In genomic region chr6:83183082-83183828, GRCh38 we compare ENCODE assay signal across 12 cellular contexts. TPM values are rescaled to one million over a fixed set of nuclear protein-coding genes. Genes with fewer than 3 reads are reported as not detected.
A peak's percentile ranks its signal among the peaks of the same experiment; 100 is the strongest.
DNase-seq lines count a peak whose midpoint lies in the region; ATAC-seq and TF ChIP-seq lines count a peak whose summit lies in the region.
"Had no signal": no experiment of that assay in that cellular context is flagged by ENCODE, and none has a peak within 500 bp of the region (broad histone marks: within the 10 kb centered on the region; RNA-seq: fewer than 3 reads in every experiment).

No MANE protein-coding gene starts in this region.

- H3K9me3 ChIP-seq in AG04450 (ENCODE audit: control insufficient read depth, insufficient read depth, low read length) = no peaks in the 10 kb centered on the region
- H3K9me3 ChIP-seq: gastrocnemius medialis, vagina had no signal

- peak overlapping the region; percentile 25 for H3K27ac ChIP-seq in AG04450 (ENCODE audit: low read depth, low read length)
- H3K27ac ChIP-seq: C4-2B, gastrocnemius medialis, vagina had no signal

- DNase-seq in AG04450 (ENCODE audit: low read depth, low spot score) (peak; percentile 47), M059J (ENCODE audit: low read depth) (peak; percentile 98), dedifferentiated amniotic fluid mesenchymal stem cell (ENCODE audit: extremely low spot score) (peak; percentile 48), kidney glomerular epithelial cell (lab: John Stamatoyannopoulos, UW) (peak; percentile 32), GF-D8 (lab: John Stamatoyannopoulos, UW) (no peak), COR-L47 (lab: John Stamatoyannopoulos, UW) (no peak)
- DNase-seq: activated naive CD4-positive, alpha-beta T cell; gastrocnemius medialis had no signal

- POLR2A ChIA-PET in AG04450 (lab: Yijun Ruan, JAX) = interaction anchor here (1.2 kb wide), 1 partner anchor 116 kb away, joined by 4 read pairs; the partner anchor contains the start of gene DOP1A

- H3K27me3 ChIP-seq in AG04450 (ENCODE audit: control insufficient read depth, insufficient read depth, low read length) = no peaks in the 10 kb centered on the region
- H3K27me3 ChIP-seq: gastrocnemius medialis, vagina had no signal

- ATAC-seq in HG02981 (IDR thresholded peaks at IDR 0.05; ENCODE audit: unreplicated experiment) = no peak
- no peak for ATAC-seq in HG02840 (IDR thresholded peaks at IDR 0.05; ENCODE audit: low FRiP score, unreplicated experiment)
- ATAC-seq: gastrocnemius medialis had no signal

- CTCF ChIA-PET in AG04450 (lab: Charles Lee) = interaction anchor here (0.7 to 2.1 kb wide), 4 partner anchors 32 to 328 kb away, joined by 3 to 25 read pairs (median 4); partner anchors contain the start of genes DOP1A and UBE3D

- no peak for TF ChIP-seq CTCF in AG04450 (IDR thresholded peaks at IDR 0.05; ENCODE audit: low read depth, low read length)

- no peak overlapping the region for H3K4me3 ChIP-seq in AG04450 (ENCODE audit: low read depth, low read length)
- H3K4me3 ChIP-seq: gastrocnemius medialis, vagina had no signal

RNA-seq across cellular contexts. Expression of gene PGM3, which starts 9.8 kb away (rescaled TPM):
- 116 and 155 TPM in 2 replicates for polyA plus RNA-seq in AG04450 (2011; rRNA removed)
- 137 and 156 TPM in 2 replicates for polyA minus RNA-seq in AG04450 (2011; rRNA and poly(A)+ RNA removed)
- 77.2 and 90.9 TPM in 2 replicates for total RNA-seq in M059J (2014; rRNA removed; shearing (Covaris generic))

RNA-seq across cellular contexts. Expression of gene RWDD2A, which starts 9.9 kb away (rescaled TPM):
- 6.5 and 8.3 TPM in 2 replicates for polyA plus RNA-seq in AG04450 (2011; rRNA removed)
- 3.8 and 4.7 TPM in 2 replicates for polyA minus RNA-seq in AG04450 (2011; rRNA and poly(A)+ RNA removed)
- total RNA-seq in M059J (2014; rRNA removed; shearing (Covaris generic)) = 1.9 and 5.1 TPM in 2 replicates

Comparison
In these comparisons a context has a peak if more than half of its experiments do, and no peak if none do; other contexts are left out.
1. DNase-seq: peak in AG04450 (single experiment), M059J (single experiment), dedifferentiated amniotic fluid mesenchymal stem cell (single experiment) and kidney glomerular epithelial cell (single experiment); none in GF-D8 (single experiment) and COR-L47 (single experiment).